8 cellular contexts compared by ENCODE assay signal in the genomic region with DNA sequence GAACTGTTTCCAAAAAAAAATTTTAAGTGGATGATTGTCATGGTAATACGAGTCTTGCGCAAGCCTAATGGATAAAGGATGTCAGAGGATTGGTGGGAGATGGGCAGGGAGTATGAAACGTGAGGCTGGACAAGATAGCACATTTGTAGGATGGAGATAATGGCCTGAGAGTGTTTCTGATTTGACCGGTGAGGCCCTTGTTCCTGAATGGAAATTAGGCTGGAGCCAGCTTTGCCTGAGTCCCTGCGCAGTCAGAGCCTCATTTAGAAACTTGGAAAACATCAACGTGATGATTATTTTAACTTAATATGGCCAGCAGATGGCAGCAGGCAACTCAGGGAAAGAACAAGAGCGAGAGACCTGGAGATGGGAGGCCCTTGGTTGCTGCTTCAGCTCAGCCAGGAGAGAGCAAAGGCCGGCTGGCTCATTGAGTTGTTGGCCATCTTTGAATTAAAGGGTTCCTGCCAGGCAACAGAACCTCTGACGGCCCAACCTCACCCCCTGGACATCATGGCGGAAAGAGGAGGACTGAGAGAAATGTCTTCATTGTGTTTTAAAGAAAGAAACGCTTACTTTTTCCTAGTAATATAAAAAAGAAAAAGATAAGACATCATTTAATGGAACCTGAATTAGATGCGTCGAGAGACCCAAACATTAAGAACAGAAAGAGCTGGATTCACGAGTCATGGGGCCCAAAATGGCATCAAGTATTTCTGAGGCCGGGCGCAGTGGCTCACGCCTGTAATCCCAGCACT.
DNase-seq lines count a peak whose midpoint lies in the region; ATAC-seq and TF ChIP-seq lines count a peak whose summit lies in the region.

No MANE protein-coding gene starts in this region.

- no peaks in the 10 kb centered on the region for H3K9me3 Mint-ChIP-seq in activated CD4-positive, alpha-beta T cell treated with anti-CD3 and anti-CD28 coated beads, Interleukin-2, amount 10 ng/mL, durations not matched to agents 7 days and 5 days

- H3K27me3 Mint-ChIP-seq in activated CD4-positive, alpha-beta T cell treated with anti-CD3 and anti-CD28 coated beads, Interleukin-2, amount 10 ng/mL, durations not matched to agents 7 days and 5 days = no peaks in the 10 kb centered on the region

- H3K4me1 ChIP-seq in lower lobe of right lung = no peaks in the 10 kb centered on the region

- TF ChIP-seq CTCF in dorsolateral prefrontal cortex (IDR thresholded peaks at IDR 0.05 in 54 of 56, conservative IDR thresholded peaks at IDR 0.05 in 2 of 56; ENCODE audit: low read depth in 1 of 56, partially characterized antibody in 56 of 56) = peak; percentile 37 to 87 (median 68)
- TF ChIP-seq CTCF in lower lobe of right lung (IDR thresholded peaks at IDR 0.05) = peak; percentile 56

- H3K27ac ChIP-seq in dorsolateral prefrontal cortex = no peak overlapping the region
- H3K27ac ChIP-seq in lower lobe of right lung = no peak overlapping the region

- CTCF ChIA-PET in activated CD4-positive, alpha-beta T cell treated with anti-CD3 and anti-CD28 coated beads, Interleukin-2, amount 10 ng/mL, durations not matched to agents 7 days and 5 days (lab: Charles Lee) = interaction anchor here (0.6 to 1.5 kb wide), 6 partner anchors 16 to 250 kb away, joined by 3 to 4 read pairs (median 3); no protein-coding TSS in a partner anchor

- H3K36me3 Mint-ChIP-seq in activated CD4-positive, alpha-beta T cell treated with anti-CD3 and anti-CD28 coated beads, Interleukin-2, amount 10 ng/mL, durations not matched to agents 7 days and 5 days (ENCODE audit: low read depth) = no peaks in the 10 kb centered on the region

- H3K4me3 ChIP-seq in dorsolateral prefrontal cortex (no peak overlapping the region), lower lobe of right lung (no peak overlapping the region)

- DNase-seq in Ammon's horn (ENCODE audit: low spot score) = peak; percentile 87
- peak; percentile 25 for DNase-seq in NCI-H524 treated with DMSO at 0.1 percent for 48 hours (lab: John Stamatoyannopoulos, UW)
- peak; percentile 65 for DNase-seq in activated CD4-positive, alpha-beta T cell treated with anti-CD3 and anti-CD28 coated beads, Interleukin-2, amount 10 ng/mL, durations not matched to agents 7 days and 5 days
- peak in 9 of 10 donors; percentile 48 to 60 (median 53) for DNase-seq in dorsolateral prefrontal cortex
- peak; percentile 62 for DNase-seq in lower lobe of right lung
- DNase-seq in stimulated activated CD8-positive, alpha-beta memory T cell treated with anti-CD3 and anti-CD28 coated beads, Interleukin-12 subunit alpha, Interleukin-12 subunit beta, amount 100 ng/mL, for 1 hour (ENCODE audit: low read depth) = peak; percentile 15

- peaks cover 4% of the 10 kb centered on the region for H3K4me1 Mint-ChIP-seq in activated CD4-positive, alpha-beta T cell treated with anti-CD3 and anti-CD28 coated beads, Interleukin-2, amount 10 ng/mL, durations not matched to agents 7 days and 5 days

- no peaks in the 10 kb centered on the region for H3K36me3 ChIP-seq in lower lobe of right lung

- no peaks in the 10 kb centered on the region for H3K9me3 ChIP-seq in lower lobe of right lung

- no peak overlapping the region for H3K27ac Mint-ChIP-seq in activated CD4-positive, alpha-beta T cell treated with anti-CD3 and anti-CD28 coated beads, Interleukin-2, amount 10 ng/mL, durations not matched to agents 7 days and 5 days

- POLR2A ChIA-PET in activated CD4-positive, alpha-beta T cell treated with anti-CD3 and anti-CD28 coated beads, Interleukin-2, amount 10 ng/mL, durations not matched to agents 7 days and 5 days (lab: Charles Lee) = no interaction called here

- ATAC-seq in GM18909 (IDR thresholded peaks at IDR 0.05; ENCODE audit: poor library complexity, unreplicated experiment) = peak; percentile 79
- ATAC-seq in HG03432 (IDR thresholded peaks at IDR 0.05; ENCODE audit: unreplicated experiment) = peak; percentile 86
- ATAC-seq in lower lobe of right lung = peak; percentile 89 to 93

- H3K4me3 Mint-ChIP-seq in activated CD4-positive, alpha-beta T cell treated with anti-CD3 and anti-CD28 coated beads, Interleukin-2, amount 10 ng/mL, durations not matched to agents 7 days and 5 days = no peak overlapping the region

- H3K27me3 ChIP-seq in dorsolateral prefrontal cortex = no peaks in the 10 kb centered on the region
- no peaks in the 10 kb centered on the region for H3K27me3 ChIP-seq in lower lobe of right lung (ENCODE audit: low read depth)

- intact Hi-C loops in dorsolateral prefrontal cortex (cut with DNase I) = loop anchor here (1.0 to 10.0 kb wide), 4 partner anchors 81 to 249 kb away; a partner anchor contains a TSS
- intact Hi-C loops in lower lobe of right lung (cut with DNase I) = loop anchor here (10.0 kb wide), 1 partner anchor 251 kb away; no protein-coding TSS in a partner anchor

Comparison
In these comparisons a context has a peak if more than half of its experiments do, and no peak if none do; other contexts are left out.
1. DNase-seq: peak in every context shown above with its lines; median percentile 87 in Ammon's horn; 65 in activated CD4-positive, alpha-beta T cell treated with anti-CD3 and anti-CD28 coated beads, Interleukin-2, amount 10 ng/mL, durations not matched to agents 7 days and 5 days; 62 in lower lobe of right lung; 53 in dorsolateral prefrontal cortex; 25 in NCI-H524 treated with DMSO at 0.1 percent for 48 hours; 15 in stimulated activated CD8-positive, alpha-beta memory T cell treated with anti-CD3 and anti-CD28 coated beads, Interleukin-12 subunit alpha, Interleukin-12 subunit beta, amount 100 ng/mL, for 1 hour.